16 cellular contexts compared by ENCODE assay signal in genomic region chr6:153301602-153302001, GRCh38.
DNase-seq lines count a peak whose midpoint lies in the region; ATAC-seq, FAIRE-seq and TF ChIP-seq lines count a peak whose summit lies in the region.
"Had no signal": no experiment of that assay in that cellular context is flagged by ENCODE, and none has a peak within 500 bp of the region (broad histone marks: within the 10 kb centered on the region; RNA-seq: fewer than 3 reads in every experiment).

No MANE protein-coding gene starts in this region.

- FAIRE-seq in GM12878 (lab: Jason Lieb, UNC): no peak

- TF ChIP-seq EP300 in GM12878 (IDR thresholded peaks at IDR 0.05; ENCODE audit: borderline replicate concordance in 1 of 2, control insufficient read depth in 1 of 2, low read depth in 2 of 2, low read length in 2 of 2): no peak

- H3K4me2 ChIP-seq in GM12878 (ENCODE audit: control insufficient read depth, insufficient read depth): no peak overlapping the region
- H3K4me2 ChIP-seq: BLaER1 treated with 17β-estradiol and CSF1 and Interleukin-3, amounts not matched to agents 10 nM and 100 nM had no signal

- peak; percentile 85 for ATAC-seq in GM18511 (IDR thresholded peaks at IDR 0.05; ENCODE audit: unreplicated experiment)
- peak; percentile 84 for ATAC-seq in GM19351 (IDR thresholded peaks at IDR 0.05; ENCODE audit: unreplicated experiment)
- peak; percentile 77 for ATAC-seq in HG02981 (IDR thresholded peaks at IDR 0.05; ENCODE audit: unreplicated experiment)
- peak; percentile 84 for ATAC-seq in GM12878
- no peak for ATAC-seq in HG02623 (IDR thresholded peaks at IDR 0.05; ENCODE audit: unreplicated experiment)
- no peak for ATAC-seq in activated naive CD4-positive, alpha-beta T cell treated with anti-CD3 and anti-CD28 coated beads, Interleukin-2, amount 50 U/mL, for 72 hours
- ATAC-seq: gastroesophageal sphincter had no signal

- no peaks in the 10 kb centered on the region for H3K9me3 ChIP-seq in GM12878 (replicated peaks; ENCODE audit: control insufficient read depth, insufficient read depth, low read length)
- H3K9me3 ChIP-seq: gastroesophageal sphincter, suprapubic skin had no signal

- intact Hi-C loops in GM12878 (cut with micrococcal nuclease; ENCODE audit: unreplicated experiment): no loop called here

- no peak for TF ChIP-seq RAD21 in GM12878 (IDR thresholded peaks at IDR 0.05; ENCODE audit: insufficient read depth, low read depth, low read length)

- SMC1A ChIA-PET in GM12878 (lab: Charles Lee; ENCODE audit: uncharacterized antibody, unreplicated experiment): interaction anchor here (0.7 to 1.4 kb wide), 2 partner anchors 10 to 816 kb away, joined by 3 read pairs; no protein-coding TSS in a partner anchor

- H3K79me2 ChIP-seq in GM12878 (ENCODE audit: control insufficient read depth, insufficient read depth, low read length): no peaks in the 10 kb centered on the region

- H4K20me1 ChIP-seq in GM12878 (ENCODE audit: control insufficient read depth, insufficient read depth): no peaks in the 10 kb centered on the region
- H4K20me1 ChIP-seq: BLaER1 treated with 17β-estradiol and CSF1 and Interleukin-3, amounts not matched to agents 10 nM and 100 nM had no signal

- no peaks in the 10 kb centered on the region for H3K9me3 Mint-ChIP-seq in activated naive CD4-positive, alpha-beta T cell treated with anti-CD3 and anti-CD28 coated beads, Interleukin-2, amount 50 U/mL, for 72 hours
- H3K9me3 Mint-ChIP-seq: activated CD4-positive, alpha-beta memory T cell treated with anti-CD3 and anti-CD28 coated beads, Interleukin-2, amount 10 ng/mL, durations not matched to agents 7 days and 5 days; activated T-helper 1 cell treated with anti-CD3 and anti-CD28 coated beads, Interleukin-12 subunit alpha, Interleukin-12 subunit beta, Interleukin-2, Interleukin-4 antibody, amounts not matched to agents 30 ng/mL and 10 ng/mL and 1 ng/mL, durations not matched to agents 14 hours and 24 hours and 36 hours had no signal

- H3K4me1 ChIP-seq in GM12878 (ENCODE audit: control insufficient read depth, insufficient read depth, low read length): no peaks in the 10 kb centered on the region
- H3K4me1 ChIP-seq: BLaER1 treated with 17β-estradiol and CSF1 and Interleukin-3, amounts not matched to agents 10 nM and 100 nM; gastroesophageal sphincter; suprapubic skin had no signal

- H3K9ac ChIP-seq in GM12878 (ENCODE audit: control insufficient read depth, insufficient read depth, low read length): no peak overlapping the region
- H3K9ac ChIP-seq: BLaER1 treated with 17β-estradiol and CSF1 and Interleukin-3, amounts not matched to agents 10 nM and 100 nM had no signal

- no peak overlapping the region for H3K27ac ChIP-seq in GM12878 (ENCODE audit: control insufficient read depth, insufficient read depth)
- H3K27ac ChIP-seq: BLaER1 treated with 17β-estradiol and CSF1 and Interleukin-3, amounts not matched to agents 10 nM and 100 nM; gastroesophageal sphincter; SK-N-MC; suprapubic skin had no signal

- no peaks in the 10 kb centered on the region for H3K36me3 Mint-ChIP-seq in activated naive CD4-positive, alpha-beta T cell treated with anti-CD3 and anti-CD28 coated beads, Interleukin-2, amount 50 U/mL, for 72 hours

- no peak overlapping the region for H3K4me3 ChIP-seq in GM12878
- H3K4me3 ChIP-seq: BLaER1 treated with 17β-estradiol and CSF1 and Interleukin-3, amounts not matched to agents 10 nM and 100 nM; gastroesophageal sphincter; SK-N-MC; suprapubic skin had no signal

- in situ Hi-C loops in GM12878 (cut with MboI): no loop called here

- RAD21 ChIA-PET in GM12878 (lab: Charles Lee; ENCODE audit: unreplicated experiment): interaction anchor here (0.7 kb wide), 1 partner anchor 11 kb away, joined by 4 read pairs; no protein-coding TSS in a partner anchor

- CTCF ChIA-PET in GM12878 (lab: Yijun Ruan, JAX): interaction anchor here (0.6 to 0.8 kb wide), 3 partner anchors 11 to 424 kb away, joined by 3 to 4 read pairs (median 3); no protein-coding TSS in a partner anchor

- no peaks in the 10 kb centered on the region; a peak in 1 of 4 replicates for H3K27me3 ChIP-seq in GM12878 (replicated peaks in 1 of 2; ENCODE audit: control insufficient read depth in 2 of 2, insufficient read depth in 2 of 2, low read length in 1 of 2)
- H3K27me3 ChIP-seq: BLaER1 treated with 17β-estradiol and CSF1 and Interleukin-3, amounts not matched to agents 10 nM and 100 nM; gastroesophageal sphincter; suprapubic skin had no signal

- no peaks in the 10 kb centered on the region for H3K36me3 ChIP-seq in GM12878 (ENCODE audit: control insufficient read depth in 2 of 2, insufficient read depth in 2 of 2, low read length in 1 of 2)
- H3K36me3 ChIP-seq: BLaER1 treated with 17β-estradiol and CSF1 and Interleukin-3, amounts not matched to agents 10 nM and 100 nM; gastroesophageal sphincter; suprapubic skin had no signal

- no TSS peak for BruUV-seq in GM12878 (replicated peaks; lab: Mats Ljungman, UMichigan)

- no peak overlapping the region for H2AFZ ChIP-seq in GM12878 (ENCODE audit: control insufficient read depth, low read depth, low read length)

- 31% methylated on average over 6 of the region's 6 CpGs for WGBS in GM12878 (ENCODE audit: insufficient coverage, insufficient replicate concordance, low lambda C conversion rate, missing lambda C conversion rate)

- TF ChIP-seq POLR2A in GM12878 (IDR thresholded peaks at IDR 0.05; ENCODE audit: low read depth, low read length): no peak

- H3K27ac Mint-ChIP-seq in activated naive CD4-positive, alpha-beta T cell treated with anti-CD3 and anti-CD28 coated beads, Interleukin-2, amount 50 U/mL, for 72 hours: no peak overlapping the region
- H3K27ac Mint-ChIP-seq: activated CD4-positive, alpha-beta memory T cell treated with anti-CD3 and anti-CD28 coated beads, Interleukin-2, amount 10 ng/mL, durations not matched to agents 7 days and 5 days; activated T-helper 1 cell treated with anti-CD3 and anti-CD28 coated beads, Interleukin-12 subunit alpha, Interleukin-12 subunit beta, Interleukin-2, Interleukin-4 antibody, amounts not matched to agents 30 ng/mL and 10 ng/mL and 1 ng/mL, durations not matched to agents 14 hours and 24 hours and 36 hours had no signal

- DNase-seq in GM12878 (ENCODE audit: low read depth, low spot score) (no peak), hypothalamus (lab: John Stamatoyannopoulos, UW) (no peak)
- DNase-seq in activated naive CD4-positive, alpha-beta T cell treated with anti-CD3 and anti-CD28 coated beads, Interleukin-2, amount 50 U/mL, for 72 hours (ENCODE audit: low spot score in 2 of 2): no peak
- no peak for DNase-seq in activated CD8-positive, alpha-beta memory T cell treated with anti-CD3 and anti-CD28 coated beads for 24 hours
- DNase-seq: activated CD4-positive, alpha-beta memory T cell treated with anti-CD3 and anti-CD28 coated beads, Interleukin-2, amount 10 ng/mL, durations not matched to agents 7 days and 5 days; GOT3; MM.1S had no signal

- POLR2A ChIA-PET in GM12878 (lab: Charles Lee): interaction anchor here (0.7 kb wide), 1 partner anchor 926 kb away, joined by 4 read pairs; no protein-coding TSS in a partner anchor

- no peak for TF ChIP-seq CTCF in GM12878 (IDR thresholded peaks at IDR 0.05 in 2 of 3, conservative IDR thresholded peaks at IDR 0.05 in 1 of 3; ENCODE audit: control insufficient read depth in 2 of 3, extremely low read depth in 1 of 3, insufficient read depth in 1 of 3, low read depth in 3 of 3, low read length in 3 of 3)

TF ChIP-seq in GM12878, 131 proteins besides CTCF, POLR2A, EP300 and RAD21:
- no peak for TF ChIP-seq TCF3 (IDR thresholded peaks at IDR 0.05; ENCODE audit: borderline replicate concordance, insufficient read depth, low read depth, low read length)
- TF ChIP-seq E2F4 (IDR thresholded peaks at IDR 0.05; ENCODE audit: low read depth, low read length): no peak
- no peak for TF ChIP-seq CREM (IDR thresholded peaks at IDR 0.05; ENCODE audit: low read depth)
- no peak for TF ChIP-seq KAT2A (conservative IDR thresholded peaks at IDR 0.05; ENCODE audit: control insufficient read depth, low read depth, low read length)
- TF ChIP-seq TARDBP (IDR thresholded peaks at IDR 0.05; ENCODE audit: borderline replicate concordance): no peak

Comparison
In these comparisons a context has a peak if more than half of its experiments do, and no peak if none do; other contexts are left out.
1. ATAC-seq: peak in GM18511 (single experiment), GM19351 (single experiment), HG02981 (single experiment) and GM12878 (single experiment); none in HG02623 (single experiment) and activated naive CD4-positive, alpha-beta T cell treated with anti-CD3 and anti-CD28 coated beads, Interleukin-2, amount 50 U/mL, for 72 hours (0 of 2).